Comparison of ENCODE assay signal across 17 cellular contexts in the genomic region with DNA sequence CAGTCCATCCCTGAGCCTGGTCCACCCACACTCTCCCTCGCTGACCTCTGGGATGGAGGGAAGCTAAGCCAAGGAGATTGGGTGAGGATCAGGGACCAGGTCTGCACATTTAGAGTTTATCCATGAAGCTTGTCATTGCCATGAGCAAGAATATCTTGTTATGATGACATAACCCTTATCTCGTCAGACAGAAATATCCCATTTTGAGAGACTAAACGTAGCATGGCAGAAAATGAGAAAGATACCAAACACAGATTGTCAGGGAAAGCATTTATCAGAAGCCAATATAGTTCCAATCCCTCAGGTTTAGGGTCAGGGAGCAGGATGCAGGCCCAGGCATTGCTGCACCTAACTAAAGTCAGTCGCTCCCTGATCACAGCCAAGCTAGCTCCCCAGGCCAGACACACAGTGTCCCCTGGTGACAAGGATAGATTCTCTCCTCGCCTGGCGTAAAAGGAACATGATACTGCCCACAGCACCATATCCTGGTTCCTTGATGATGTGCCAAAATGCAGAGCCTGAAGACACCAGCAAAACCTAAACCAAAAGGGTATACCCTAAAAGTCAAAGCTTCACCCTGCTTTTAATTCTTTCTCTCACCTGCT.
A peak's percentile ranks its signal among the peaks of the same experiment; 100 is the strongest.
DNase-seq lines count a peak whose midpoint lies in the region; ATAC-seq and TF ChIP-seq lines count a peak whose summit lies in the region.
"Had no signal": no experiment of that assay in that cellular context is flagged by ENCODE, and none has a peak within 500 bp of the region (broad histone marks: within the 10 kb centered on the region; RNA-seq: fewer than 3 reads in every experiment).

No MANE protein-coding gene starts in this region.

- CTCF ChIA-PET in activated CD4-positive, alpha-beta T cell treated with anti-CD3 and anti-CD28 coated beads for 36 hours (lab: Charles Lee) = interaction anchor here (0.6 kb wide), 1 partner anchor 181 kb away, joined by 3 read pairs; no protein-coding TSS in a partner anchor

- no peak overlapping the region for H3K4me3 Mint-ChIP-seq in activated CD4-positive, alpha-beta T cell treated with anti-CD3 and anti-CD28 coated beads, Interleukin-2, amount 10 ng/mL, durations not matched to agents 24 days and 14 days
- no peak overlapping the region for H3K4me3 Mint-ChIP-seq in activated CD4-positive, alpha-beta T cell treated with anti-CD3 and anti-CD28 coated beads for 36 hours
- H3K4me3 Mint-ChIP-seq in brain = no peak overlapping the region
- H3K4me3 Mint-ChIP-seq in osteocyte (ENCODE audit: unreplicated experiment) = no peak overlapping the region
- H3K4me3 Mint-ChIP-seq in T-helper 2 cell treated with Interferon-gamma antibody and Interleukin-4, amounts not matched to agents 5 μg/mL and 100 μg/mL, for 36 hours = no peak overlapping the region
- H3K4me3 Mint-ChIP-seq: T-cell had no signal

- no peaks in the 10 kb centered on the region for H3K4me1 Mint-ChIP-seq in activated CD4-positive, alpha-beta T cell treated with anti-CD3 and anti-CD28 coated beads, Interleukin-2, amount 10 ng/mL, durations not matched to agents 24 days and 14 days
- no peaks in the 10 kb centered on the region for H3K4me1 Mint-ChIP-seq in activated CD4-positive, alpha-beta T cell treated with anti-CD3 and anti-CD28 coated beads for 36 hours
- H3K4me1 Mint-ChIP-seq in brain (peaks cover 15% of the 10 kb centered on the region), osteocyte (ENCODE audit: unreplicated experiment) (no peaks in the 10 kb centered on the region)
- H3K4me1 Mint-ChIP-seq in T-helper 2 cell treated with Interferon-gamma antibody and Interleukin-4, amounts not matched to agents 5 μg/mL and 100 μg/mL, for 36 hours (ENCODE audit: low read depth) = no peaks in the 10 kb centered on the region
- H3K4me1 Mint-ChIP-seq: T-cell had no signal

- DNase-seq in activated CD4-positive, alpha-beta T cell treated with anti-CD3 and anti-CD28 coated beads, Interleukin-2, amount 10 ng/mL, durations not matched to agents 24 days and 14 days = peak; percentile 33
- DNase-seq in activated CD4-positive, alpha-beta T cell treated with anti-CD3 and anti-CD28 coated beads for 36 hours = no peak
- DNase-seq in NCI-H2196 treated with DMSO at 0.1 percent for 48 hours (lab: John Stamatoyannopoulos, UW; ENCODE audit: unreplicated experiment) (peak; percentile 6), osteocyte (ENCODE audit: extremely low spot score, unreplicated experiment) (no peak), ovary (no peak)
- no peak for DNase-seq in T-helper 2 cell treated with Interferon-gamma antibody and Interleukin-4, amounts not matched to agents 5 μg/mL and 100 μg/mL, for 36 hours (ENCODE audit: low spot score)
- DNase-seq: activated CD4-positive, CD25-positive, alpha-beta regulatory T cell treated with anti-CD3 and anti-CD28 coated beads, Interleukin-2, amount 50 U/mL, for 72 hours; DMS79; head of caudate nucleus; NCI-H2171 treated with DMSO at 0.1 percent for 48 hours; stimulated activated CD4-positive, alpha-beta T cell treated with anti-CD3 and anti-CD28 coated beads, Interleukin-15, amount 100 ng/mL, for 24 hours; substantia nigra; T-cell had no signal

- H3K27ac ChIP-seq in ovary = no peak overlapping the region

- H3K4me3 ChIP-seq in ovary = no peak overlapping the region
- H3K4me3 ChIP-seq: HAP-1 had no signal

- WGBS in ovary, 3 donors = 75 to 83% (median 77%) methylated on average over 6 of the region's 6 CpGs

- H3K9me3 ChIP-seq in ovary = no peaks in the 10 kb centered on the region
- H3K9me3 ChIP-seq: HAP-1 had no signal

- no peaks in the 10 kb centered on the region for H3K9me3 Mint-ChIP-seq in activated CD4-positive, alpha-beta T cell treated with anti-CD3 and anti-CD28 coated beads, Interleukin-2, amount 10 ng/mL, durations not matched to agents 24 days and 14 days
- H3K9me3 Mint-ChIP-seq in activated CD4-positive, alpha-beta T cell treated with anti-CD3 and anti-CD28 coated beads for 36 hours (ENCODE audit: low read depth) = no peaks in the 10 kb centered on the region
- H3K9me3 Mint-ChIP-seq in brain (peaks cover 3 to 4% (median 4%) of the 10 kb centered on the region in 5 experiments), osteocyte (ENCODE audit: unreplicated experiment) (peaks cover 4% of the 10 kb centered on the region)
- H3K9me3 Mint-ChIP-seq in T-helper 2 cell treated with Interferon-gamma antibody and Interleukin-4, amounts not matched to agents 5 μg/mL and 100 μg/mL, for 36 hours = no peaks in the 10 kb centered on the region
- H3K9me3 Mint-ChIP-seq: T-cell had no signal

- no peak for ATAC-seq in activated CD4-positive, alpha-beta T cell treated with anti-CD3 and anti-CD28 coated beads for 36 hours
- no peak for ATAC-seq in HG02678 (IDR thresholded peaks at IDR 0.05; ENCODE audit: unreplicated experiment)
- ATAC-seq: left lobe of liver, T-cell had no signal

- H3K27me3 Mint-ChIP-seq in activated CD4-positive, alpha-beta T cell treated with anti-CD3 and anti-CD28 coated beads, Interleukin-2, amount 10 ng/mL, durations not matched to agents 24 days and 14 days = peaks cover 5% of the 10 kb centered on the region
- peaks cover 2% of the 10 kb centered on the region for H3K27me3 Mint-ChIP-seq in activated CD4-positive, alpha-beta T cell treated with anti-CD3 and anti-CD28 coated beads for 36 hours
- no peaks in the 10 kb centered on the region for H3K27me3 Mint-ChIP-seq in brain
- peaks cover 3% of the 10 kb centered on the region for H3K27me3 Mint-ChIP-seq in osteocyte (ENCODE audit: unreplicated experiment)
- H3K27me3 Mint-ChIP-seq in T-helper 2 cell treated with Interferon-gamma antibody and Interleukin-4, amounts not matched to agents 5 μg/mL and 100 μg/mL, for 36 hours (ENCODE audit: low read depth) = no peaks in the 10 kb centered on the region

- intact Hi-C loops in activated CD4-positive, alpha-beta T cell treated with anti-CD3 and anti-CD28 coated beads, Interleukin-2, amount 10 ng/mL, durations not matched to agents 24 days and 14 days (cut with micrococcal nuclease) = no loop called here
- intact Hi-C loops in activated CD4-positive, alpha-beta T cell treated with anti-CD3 and anti-CD28 coated beads for 36 hours (cut with DNase I, micrococcal nuclease) = loop anchor here in 1 of 2 experiments (5.0 kb wide), 1 partner anchor 105 kb away; no protein-coding TSS in a partner anchor
- intact Hi-C loops in ovary (cut with DNase I) = no loop called here

- H3K27me3 ChIP-seq in ovary = no peaks in the 10 kb centered on the region

- POLR2A ChIA-PET in activated CD4-positive, alpha-beta T cell treated with anti-CD3 and anti-CD28 coated beads for 36 hours (lab: Charles Lee) = no interaction called here

- TF ChIP-seq CTCF in brain (conservative IDR thresholded peaks at IDR 0.05) = peak; percentile 24 to 27
- TF ChIP-seq CTCF in osteocyte (IDR thresholded peaks at IDR 0.05) = peak; percentile 15
- no peak for TF ChIP-seq CTCF in ovary (IDR thresholded peaks at IDR 0.05)

- H3K36me3 ChIP-seq in ovary = no peaks in the 10 kb centered on the region
- H3K36me3 ChIP-seq: HAP-1 had no signal

- TF ChIP-seq POLR2A in ovary (IDR thresholded peaks at IDR 0.05) = no peak

- no peak overlapping the region for H3K27ac Mint-ChIP-seq in activated CD4-positive, alpha-beta T cell treated with anti-CD3 and anti-CD28 coated beads, Interleukin-2, amount 10 ng/mL, durations not matched to agents 24 days and 14 days
- no peak overlapping the region for H3K27ac Mint-ChIP-seq in activated CD4-positive, alpha-beta T cell treated with anti-CD3 and anti-CD28 coated beads for 36 hours
- H3K27ac Mint-ChIP-seq in brain (peak overlapping the region in 1 of 5 experiments; percentile 64), osteocyte (ENCODE audit: unreplicated experiment) (no peak overlapping the region)
- H3K27ac Mint-ChIP-seq in T-helper 2 cell treated with Interferon-gamma antibody and Interleukin-4, amounts not matched to agents 5 μg/mL and 100 μg/mL, for 36 hours = no peak overlapping the region
- H3K27ac Mint-ChIP-seq: T-cell had no signal

- no peaks in the 10 kb centered on the region for H3K36me3 Mint-ChIP-seq in activated CD4-positive, alpha-beta T cell treated with anti-CD3 and anti-CD28 coated beads, Interleukin-2, amount 10 ng/mL, durations not matched to agents 24 days and 14 days (ENCODE audit: low read depth)
- no peaks in the 10 kb centered on the region for H3K36me3 Mint-ChIP-seq in activated CD4-positive, alpha-beta T cell treated with anti-CD3 and anti-CD28 coated beads for 36 hours (ENCODE audit: low read depth)
- no peaks in the 10 kb centered on the region for H3K36me3 Mint-ChIP-seq in brain
- H3K36me3 Mint-ChIP-seq in osteocyte (ENCODE audit: unreplicated experiment) = no peaks in the 10 kb centered on the region
- H3K36me3 Mint-ChIP-seq in T-helper 2 cell treated with Interferon-gamma antibody and Interleukin-4, amounts not matched to agents 5 μg/mL and 100 μg/mL, for 36 hours (ENCODE audit: low read depth) = no peaks in the 10 kb centered on the region
- H3K36me3 Mint-ChIP-seq: T-cell had no signal

- H3K4me1 ChIP-seq in ovary (ENCODE audit: insufficient read depth) = no peaks in the 10 kb centered on the region

- no peak for TF ChIP-seq EP300 in ovary (IDR thresholded peaks at IDR 0.05)

Comparison
In these comparisons a context has a peak if more than half of its experiments do, and no peak if none do; other contexts are left out.
1. DNase-seq: peak in activated CD4-positive, alpha-beta T cell treated with anti-CD3 and anti-CD28 coated beads, Interleukin-2, amount 10 ng/mL, durations not matched to agents 24 days and 14 days (single experiment) and NCI-H2196 treated with DMSO at 0.1 percent for 48 hours (single experiment); none in activated CD4-positive, alpha-beta T cell treated with anti-CD3 and anti-CD28 coated beads for 36 hours (single experiment), osteocyte (single experiment), T-helper 2 cell treated with Interferon-gamma antibody and Interleukin-4, amounts not matched to agents 5 μg/mL and 100 μg/mL, for 36 hours (single experiment) and ovary (0 of 5).
2. CTCF ChIP-seq: peak in brain (2 of 2) and osteocyte (single experiment); none in ovary (0 of 3).